ENCODE assay signal across 1 cellular context in the genomic region with DNA sequence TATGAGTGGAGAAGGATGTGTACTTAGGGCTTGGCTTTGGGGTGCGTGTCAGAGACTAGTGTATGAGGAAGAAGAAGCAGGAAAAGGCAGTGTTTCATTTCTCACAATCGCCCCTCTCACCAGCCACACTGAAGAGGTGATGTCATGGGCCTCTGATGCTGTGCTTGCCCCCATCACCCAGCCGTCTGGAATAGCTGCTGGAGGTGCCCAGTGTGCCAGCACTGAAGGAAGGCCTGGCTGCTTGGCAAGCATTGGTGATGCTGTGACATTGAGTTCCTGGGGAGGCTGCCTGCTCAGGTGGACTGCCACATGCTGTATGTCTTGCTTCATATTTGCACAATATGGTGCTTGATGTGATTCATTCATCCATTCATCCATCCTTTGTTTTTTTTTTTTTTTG.
TF ChIP-seq lines count a peak whose summit lies in the region.

No MANE protein-coding gene starts in this region.

TF ChIP-seq in IMR-90, 13 proteins besides CTCF, POLR2A, EP300 and RAD21 (continued from another document):
- TF ChIP-seq, protein P1, sequence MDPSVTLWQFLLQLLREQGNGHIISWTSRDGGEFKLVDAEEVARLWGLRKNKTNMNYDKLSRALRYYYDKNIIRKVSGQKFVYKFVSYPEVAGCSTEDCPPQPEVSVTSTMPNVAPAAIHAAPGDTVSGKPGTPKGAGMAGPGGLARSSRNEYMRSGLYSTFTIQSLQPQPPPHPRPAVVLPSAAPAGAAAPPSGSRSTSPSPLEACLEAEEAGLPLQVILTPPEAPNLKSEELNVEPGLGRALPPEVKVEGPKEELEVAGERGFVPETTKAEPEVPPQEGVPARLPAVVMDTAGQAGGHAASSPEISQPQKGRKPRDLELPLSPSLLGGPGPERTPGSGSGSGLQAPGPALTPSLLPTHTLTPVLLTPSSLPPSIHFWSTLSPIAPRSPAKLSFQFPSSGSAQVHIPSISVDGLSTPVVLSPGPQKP (IDR thresholded peaks at IDR 0.05; ENCODE audit: borderline replicate concordance, low read depth, low read length), result no peak
- TF ChIP-seq CEBPB (IDR thresholded peaks at IDR 0.05; ENCODE audit: low read depth, low read length) (peak; percentile 26; the same call in 1 of the 2 replicates), RCOR1 (IDR thresholded peaks at IDR 0.05; ENCODE audit: insufficient replicate concordance, low read length) (no peak)
- TF ChIP-seq, protein P2, sequence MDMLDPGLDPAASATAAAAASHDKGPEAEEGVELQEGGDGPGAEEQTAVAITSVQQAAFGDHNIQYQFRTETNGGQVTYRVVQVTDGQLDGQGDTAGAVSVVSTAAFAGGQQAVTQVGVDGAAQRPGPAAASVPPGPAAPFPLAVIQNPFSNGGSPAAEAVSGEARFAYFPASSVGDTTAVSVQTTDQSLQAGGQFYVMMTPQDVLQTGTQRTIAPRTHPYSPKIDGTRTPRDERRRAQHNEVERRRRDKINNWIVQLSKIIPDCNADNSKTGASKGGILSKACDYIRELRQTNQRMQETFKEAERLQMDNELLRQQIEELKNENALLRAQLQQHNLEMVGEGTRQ (IDR thresholded peaks at IDR 0.05; ENCODE audit: low read depth, low read length), result no peak
